In genomic region chr1:33727310-33727709, GRCh38 we compare ENCODE assay signal across 15 cellular contexts.
DNase-seq lines count a peak whose midpoint lies in the region; ATAC-seq, FAIRE-seq and TF ChIP-seq lines count a peak whose summit lies in the region.
"Had no signal": no experiment of that assay in that cellular context is flagged by ENCODE, and none has a peak within 500 bp of the region (broad histone marks: within the 10 kb centered on the region; RNA-seq: fewer than 3 reads in every experiment).

No MANE protein-coding gene starts in this region.

- no peaks in the 10 kb centered on the region for H3K4me1 Mint-ChIP-seq in activated CD4-positive, alpha-beta T cell treated with anti-CD3 and anti-CD28 coated beads, Interleukin-2, amount 10 ng/mL, durations not matched to agents 24 days and 14 days
- H3K4me1 Mint-ChIP-seq in stimulated activated memory B cell treated with anti-CD40 and anti-IgM and Interleukin-4, amounts not matched to agents 10 μg/mL and 1 μg/mL and 100 μg/mL, for 72 hours: no peaks in the 10 kb centered on the region

- CTCF ChIA-PET in GM12878 (lab: Yijun Ruan, JAX): no interaction called here

- WGBS in GM12878 (ENCODE audit: insufficient coverage, insufficient replicate concordance, low lambda C conversion rate, missing lambda C conversion rate): 62% methylated on average over 3 of the region's 3 CpGs

- H3K79me2 ChIP-seq in GM12878 (ENCODE audit: control insufficient read depth, insufficient read depth, low read length): no peaks in the 10 kb centered on the region

- TF ChIP-seq EP300 in GM12878 (IDR thresholded peaks at IDR 0.05; ENCODE audit: borderline replicate concordance in 1 of 2, control insufficient read depth in 1 of 2, low read depth in 2 of 2, low read length in 2 of 2): no peak

- TF ChIP-seq RAD21 in GM12878 (IDR thresholded peaks at IDR 0.05; ENCODE audit: insufficient read depth, low read depth, low read length): no peak

- H4K20me1 ChIP-seq in GM12878 (ENCODE audit: control insufficient read depth, insufficient read depth): no peaks in the 10 kb centered on the region

- no peak overlapping the region for H3K27ac Mint-ChIP-seq in activated CD4-positive, alpha-beta T cell treated with anti-CD3 and anti-CD28 coated beads, Interleukin-2, amount 10 ng/mL, durations not matched to agents 24 days and 14 days
- H3K27ac Mint-ChIP-seq in stimulated activated memory B cell treated with anti-CD40 and anti-IgM and Interleukin-4, amounts not matched to agents 10 μg/mL and 1 μg/mL and 100 μg/mL, for 72 hours: no peak overlapping the region

- in situ Hi-C loops in GM12878 (cut with MboI): no loop called here

- H3K36me3 ChIP-seq in GM12878 (ENCODE audit: control insufficient read depth in 2 of 2, insufficient read depth in 2 of 2, low read length in 1 of 2): no peaks in the 10 kb centered on the region
- H3K36me3 ChIP-seq in tibial artery: no peaks in the 10 kb centered on the region

- no peak for ATAC-seq in GM12878
- ATAC-seq in stimulated activated memory B cell treated with anti-CD40 and anti-IgM and Interleukin-4, amounts not matched to agents 10 μg/mL and 1 μg/mL and 100 μg/mL, for 72 hours: peak; percentile 6
- ATAC-seq in left lobe of liver: no peak

- no TSS peak for BruUV-seq in GM12878 (replicated peaks; lab: Mats Ljungman, UMichigan)

- no peaks in the 10 kb centered on the region for H3K36me3 Mint-ChIP-seq in activated CD4-positive, alpha-beta T cell treated with anti-CD3 and anti-CD28 coated beads, Interleukin-2, amount 10 ng/mL, durations not matched to agents 24 days and 14 days (ENCODE audit: low read depth)
- no peaks in the 10 kb centered on the region for H3K36me3 Mint-ChIP-seq in stimulated activated memory B cell treated with anti-CD40 and anti-IgM and Interleukin-4, amounts not matched to agents 10 μg/mL and 1 μg/mL and 100 μg/mL, for 72 hours

- POLR2A ChIA-PET in GM12878 (lab: Charles Lee): no interaction called here

- no peak overlapping the region for H3K9ac ChIP-seq in GM12878 (ENCODE audit: control insufficient read depth, insufficient read depth, low read length)

- no peak overlapping the region for H3K27ac ChIP-seq in GM12878 (ENCODE audit: control insufficient read depth, insufficient read depth)
- H3K27ac ChIP-seq in tibial artery: no peak overlapping the region

- H3K9me3 ChIP-seq in GM12878 (replicated peaks; ENCODE audit: control insufficient read depth, insufficient read depth, low read length) (no peaks in the 10 kb centered on the region), tibial artery (no peaks in the 10 kb centered on the region)

- no peak overlapping the region for H3K4me3 Mint-ChIP-seq in activated CD4-positive, alpha-beta T cell treated with anti-CD3 and anti-CD28 coated beads, Interleukin-2, amount 10 ng/mL, durations not matched to agents 24 days and 14 days
- H3K4me3 Mint-ChIP-seq in stimulated activated memory B cell treated with anti-CD40 and anti-IgM and Interleukin-4, amounts not matched to agents 10 μg/mL and 1 μg/mL and 100 μg/mL, for 72 hours: no peak overlapping the region

- FAIRE-seq in GM12878 (lab: Jason Lieb, UNC): no peak
- FAIRE-seq: H54 had no signal

- no peak overlapping the region for H3K4me3 ChIP-seq in NB4 (ENCODE audit: low read depth, low read length)
- H3K4me3 ChIP-seq in GM12878: no peak overlapping the region
- no peak overlapping the region for H3K4me3 ChIP-seq in tibial artery

- SMC1A ChIA-PET in GM12878 (lab: Charles Lee; ENCODE audit: uncharacterized antibody, unreplicated experiment): no interaction called here

- H3K9me3 Mint-ChIP-seq in activated CD4-positive, alpha-beta T cell treated with anti-CD3 and anti-CD28 coated beads, Interleukin-2, amount 10 ng/mL, durations not matched to agents 24 days and 14 days: no peaks in the 10 kb centered on the region
- H3K9me3 Mint-ChIP-seq in stimulated activated memory B cell treated with anti-CD40 and anti-IgM and Interleukin-4, amounts not matched to agents 10 μg/mL and 1 μg/mL and 100 μg/mL, for 72 hours: peaks cover 3% of the 10 kb centered on the region

- RAD21 ChIA-PET in GM12878 (lab: Charles Lee; ENCODE audit: unreplicated experiment): no interaction called here

- DNase-seq in activated CD4-positive, alpha-beta T cell treated with anti-CD3 and anti-CD28 coated beads, Interleukin-2, amount 10 ng/mL, durations not matched to agents 24 days and 14 days: peak; percentile 43
- no peak for DNase-seq in activated CD4-positive, alpha-beta T cell treated with anti-CD3 and anti-CD28 coated beads, Interleukin-2, amount 50 U/mL, for 48 hours
- DNase-seq in NB4 (ENCODE audit: low read depth) (peak; percentile 31), GM12878 (ENCODE audit: low read depth, low spot score) (no peak), tibial artery (no peak), left lobe of liver (ENCODE audit: low spot score) (no peak), DMS79 treated with DMSO at 0.1 percent for 48 hours (lab: John Stamatoyannopoulos, UW) (no peak)
- DNase-seq: 8988T, C1 segment of cervical spinal cord, DMS153, NCI-H1092 treated with DMSO at 0.1 percent for 48 hours, NCI-H1694 treated with DMSO at 0.1 percent for 48 hours, NCI-H510A had no signal

- TF ChIP-seq POLR2A in NB4 (IDR thresholded peaks at IDR 0.05; ENCODE audit: extremely low read depth, insufficient read length) (no peak), GM12878 (IDR thresholded peaks at IDR 0.05; ENCODE audit: low read depth, low read length) (no peak)

- no peak overlapping the region for H2AFZ ChIP-seq in GM12878 (ENCODE audit: control insufficient read depth, low read depth, low read length)

- intact Hi-C loops in activated CD4-positive, alpha-beta T cell treated with anti-CD3 and anti-CD28 coated beads, Interleukin-2, amount 10 ng/mL, durations not matched to agents 24 days and 14 days (cut with micrococcal nuclease): no loop called here
- intact Hi-C loops in GM12878 (cut with micrococcal nuclease; ENCODE audit: unreplicated experiment): no loop called here
- intact Hi-C loops in tibial artery (cut with DNase I; ENCODE audit: low total_unique reads): no loop called here

- H3K27me3 ChIP-seq in GM12878 (replicated peaks in 1 of 2; ENCODE audit: control insufficient read depth in 2 of 2, insufficient read depth in 2 of 2, low read length in 1 of 2): no peaks in the 10 kb centered on the region; a peak in 1 of 4 replicates
- H3K27me3 ChIP-seq in tibial artery: peaks cover 0 to 1% of the 10 kb centered on the region in 2 donors

- TF ChIP-seq CTCF in NB4 (IDR thresholded peaks at IDR 0.05; ENCODE audit: low read depth, low read length) (no peak), GM12878 (IDR thresholded peaks at IDR 0.05 in 2 of 3, conservative IDR thresholded peaks at IDR 0.05 in 1 of 3; ENCODE audit: control insufficient read depth in 2 of 3, extremely low read depth in 1 of 3, insufficient read depth in 1 of 3, low read depth in 3 of 3, low read length in 3 of 3) (no peak), tibial artery (IDR thresholded peaks at IDR 0.05) (no peak)

- H3K4me2 ChIP-seq in GM12878 (ENCODE audit: control insufficient read depth, insufficient read depth): no peak overlapping the region

- H3K4me1 ChIP-seq in GM12878 (ENCODE audit: control insufficient read depth, insufficient read depth, low read length): no peaks in the 10 kb centered on the region
- peaks cover 0 to 4% (median 0%) of the 10 kb centered on the region in 4 donors for H3K4me1 ChIP-seq in tibial artery

- no peaks in the 10 kb centered on the region for H3K27me3 Mint-ChIP-seq in activated CD4-positive, alpha-beta T cell treated with anti-CD3 and anti-CD28 coated beads, Interleukin-2, amount 10 ng/mL, durations not matched to agents 24 days and 14 days
- H3K27me3 Mint-ChIP-seq in stimulated activated memory B cell treated with anti-CD40 and anti-IgM and Interleukin-4, amounts not matched to agents 10 μg/mL and 1 μg/mL and 100 μg/mL, for 72 hours: peaks cover 27% of the 10 kb centered on the region

TF ChIP-seq in GM12878, 131 proteins besides CTCF, POLR2A, EP300 and RAD21:
- TF ChIP-seq RAD51 (IDR thresholded peaks at IDR 0.05) (peak; percentile 54; the same call in 1 of the 2 replicates), SP1 (IDR thresholded peaks at IDR 0.05; ENCODE audit: low read depth, low read length) (no peak)
- TF ChIP-seq, protein P1, sequence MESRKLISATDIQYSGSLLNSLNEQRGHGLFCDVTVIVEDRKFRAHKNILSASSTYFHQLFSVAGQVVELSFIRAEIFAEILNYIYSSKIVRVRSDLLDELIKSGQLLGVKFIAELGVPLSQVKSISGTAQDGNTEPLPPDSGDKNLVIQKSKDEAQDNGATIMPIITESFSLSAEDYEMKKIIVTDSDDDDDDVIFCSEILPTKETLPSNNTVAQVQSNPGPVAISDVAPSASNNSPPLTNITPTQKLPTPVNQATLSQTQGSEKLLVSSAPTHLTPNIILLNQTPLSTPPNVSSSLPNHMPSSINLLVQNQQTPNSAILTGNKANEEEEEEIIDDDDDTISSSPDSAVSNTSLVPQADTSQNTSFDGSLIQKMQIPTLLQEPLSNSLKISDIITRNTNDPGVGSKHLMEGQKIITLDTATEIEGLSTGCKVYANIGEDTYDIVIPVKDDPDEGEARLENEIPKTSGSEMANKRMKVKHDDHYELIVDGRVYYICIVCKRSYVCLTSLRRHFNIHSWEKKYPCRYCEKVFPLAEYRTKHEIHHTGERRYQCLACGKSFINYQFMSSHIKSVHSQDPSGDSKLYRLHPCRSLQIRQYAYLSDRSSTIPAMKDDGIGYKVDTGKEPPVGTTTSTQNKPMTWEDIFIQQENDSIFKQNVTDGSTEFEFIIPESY (IDR thresholded peaks at IDR 0.05): no peak

Comparison
In these comparisons a context has a peak if more than half of its experiments do, and no peak if none do; other contexts are left out.
1. DNase-seq: peak in activated CD4-positive, alpha-beta T cell treated with anti-CD3 and anti-CD28 coated beads, Interleukin-2, amount 10 ng/mL, durations not matched to agents 24 days and 14 days (single experiment) and NB4 (single experiment); none in activated CD4-positive, alpha-beta T cell treated with anti-CD3 and anti-CD28 coated beads, Interleukin-2, amount 50 U/mL, for 48 hours (0 of 2), GM12878 (single experiment), tibial artery (0 of 2), left lobe of liver (single experiment) and DMS79 treated with DMSO at 0.1 percent for 48 hours (single experiment).